Comparison of ENCODE assay signal across 15 cellular contexts in the genomic region with DNA sequence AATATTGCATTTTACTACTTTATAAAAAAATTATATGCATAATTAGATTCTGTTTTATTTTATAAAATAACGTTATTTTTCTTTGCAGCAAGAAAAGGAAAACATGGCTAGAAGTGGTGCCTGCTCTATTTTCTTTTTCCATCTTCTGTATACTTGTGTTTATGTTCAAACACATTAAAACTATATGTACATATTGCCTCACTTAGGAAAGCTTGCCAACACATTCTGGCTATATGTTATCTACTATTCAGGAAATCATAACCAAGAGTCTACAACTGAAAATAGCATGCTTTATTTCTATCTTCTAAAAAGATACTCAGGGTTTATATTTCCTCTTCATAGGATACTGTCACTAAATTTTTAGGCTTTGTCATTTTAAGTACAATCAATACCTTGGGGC.
DNase-seq lines count a peak whose midpoint lies in the region; ATAC-seq and TF ChIP-seq lines count a peak whose summit lies in the region.
"Had no signal": no experiment of that assay in that cellular context is flagged by ENCODE, and none has a peak within 500 bp of the region (broad histone marks: within the 10 kb centered on the region; RNA-seq: fewer than 3 reads in every experiment).

No MANE protein-coding gene starts in this region.

- H3K36me3 Mint-ChIP-seq in nephron (ENCODE audit: low read depth), result no peaks in the 10 kb centered on the region

- peak overlapping the region in 2 of 3 experiments; percentile 46 to 75 for H3K27ac Mint-ChIP-seq in nephron
- H3K27ac Mint-ChIP-seq: CD4-positive, alpha-beta T cell had no signal

- H3K4me1 Mint-ChIP-seq in nephron, result peaks cover 11% of the 10 kb centered on the region

- no peak overlapping the region for H3K4me3 Mint-ChIP-seq in nephron
- H3K4me3 Mint-ChIP-seq: CD4-positive, alpha-beta T cell had no signal

- H3K27me3 Mint-ChIP-seq in nephron (ENCODE audit: low read depth), result peaks cover 3% of the 10 kb centered on the region

- ATAC-seq in GM21619 (IDR thresholded peaks at IDR 0.05; ENCODE audit: unreplicated experiment), result no peak
- ATAC-seq: A549, GM12878 had no signal

- DNase-seq in COR-L47 (lab: John Stamatoyannopoulos, UW), result peak; percentile 17
- peak; percentile 38 to 86 for DNase-seq in NCI-H2081 (lab: John Stamatoyannopoulos, UW)
- DNase-seq in NCI-H748 treated with DMSO at 0.1 percent for 48 hours (lab: John Stamatoyannopoulos, UW), result peak; percentile 30
- DNase-seq in NAMALWA (ENCODE audit: low spot score), result no peak
- DNase-seq in hypothalamus (lab: John Stamatoyannopoulos, UW), result no peak
- DNase-seq: AML-193; CD4-positive, alpha-beta T cell; DMS53; DND-41; EL; GM23248 had no signal

- H3K9me3 Mint-ChIP-seq in nephron, result no peaks in the 10 kb centered on the region
- H3K9me3 Mint-ChIP-seq: CD4-positive, alpha-beta T cell had no signal

- no peak for TF ChIP-seq CTCF in nephron (IDR thresholded peaks at IDR 0.05; ENCODE audit: unreplicated experiment in 3 of 3)

Comparison
In these comparisons a context has a peak if more than half of its experiments do, and no peak if none do; other contexts are left out.
1. DNase-seq: peak in COR-L47 (single experiment), NCI-H2081 (2 of 2) and NCI-H748 treated with DMSO at 0.1 percent for 48 hours (single experiment); none in NAMALWA (single experiment) and hypothalamus (0 of 51).